ENCODE assay signal across 24 cellular contexts in genomic region chr4:158219623-158220022, GRCh38. TPM values are rescaled to one million over a fixed set of nuclear protein-coding genes. Genes with fewer than 3 reads are reported as not detected.
"Had no signal": no experiment of that assay in that cellular context is flagged by ENCODE, and none has a peak within 500 bp of the region (broad histone marks: within the 10 kb centered on the region; RNA-seq: fewer than 3 reads in every experiment).

No MANE protein-coding gene starts in this region.

- ATAC-seq: activated T-cell treated with anti-CD3 and anti-CD28 coated beads, Interleukin-2, amount 50 U/mL, for 4 hours; activated T-helper 17 cell treated with anti-CD3 and anti-CD28 coated beads, Interleukin-2, amount 50 U/mL, for 72 hours; foreskin keratinocyte; mucosa of descending colon; natural killer cell treated with Interleukin-12 subunit alpha and Interleukin-12 subunit beta and Interleukin-15 and Interleukin-18, amount 100 ng/mL, for 72 hours; right cardiac atrium had no signal

- H3K27ac ChIP-seq: esophagus muscularis mucosa, foreskin keratinocyte, left ventricle myocardium inferior, thoracic aorta, VCaP had no signal

- H3K9me3 ChIP-seq: esophagus muscularis mucosa, left ventricle myocardium inferior, mucosa of descending colon, thoracic aorta had no signal

- DNase-seq: activated CD4-positive, alpha-beta memory T cell treated with anti-CD3 and anti-CD28 coated beads, Interleukin-2, amount 10 ng/mL, durations not matched to agents 7 days and 5 days; activated CD4-positive, alpha-beta T cell treated with anti-CD3 and anti-CD28 coated beads, Interleukin-2, amount 10 ng/mL, durations not matched to agents 7 days and 5 days; activated CD4-positive, CD25-positive, alpha-beta regulatory T cell treated with anti-CD3 and anti-CD28 coated beads, Interleukin-2, amount 50 U/mL, for 72 hours; activated CD8-positive, alpha-beta memory T cell treated with anti-CD3 and anti-CD28 coated beads, Interleukin-2, amount 50 U/mL, for 48 hours; activated gamma-delta T cell treated with Interleukin-2 at 50 U/mL for 16 hours; activated naive CD4-positive, alpha-beta T cell treated with anti-CD3 and anti-CD28 coated beads, Interleukin-2, amount 50 U/mL, for 16 hours; activated T-cell treated with anti-CD3 and anti-CD28 coated beads, Interleukin-2, amount 50 U/mL, for 4 hours; amniotic stem cell; central memory CD4-positive, alpha-beta T cell; effector CD4-positive, alpha-beta T cell; foreskin keratinocyte; left ventricle myocardium inferior; mucosa of descending colon; posterior cingulate gyrus; right cardiac atrium; stimulated activated CD4-positive, alpha-beta T cell treated with anti-CD3 and anti-CD28 coated beads, Interleukin-2, amount 100 ng/mL, for 48 hours; stimulated activated naive CD4-positive, alpha-beta T cell treated with Interleukin-2 at 50 U/mL for 16 hours; trophoblast cell had no signal

- H3K4me3 ChIP-seq: esophagus muscularis mucosa, left ventricle myocardium inferior, lung, mucosa of descending colon, thoracic aorta had no signal

- H3K36me3 ChIP-seq: thoracic aorta had no signal

- H3K27me3 ChIP-seq: esophagus muscularis mucosa, foreskin keratinocyte had no signal

RNA-seq across cellular contexts. Expression of gene TMEM144, which starts 9.3 kb away (rescaled TPM):
- total RNA-seq: activated CD4-positive, alpha-beta memory T cell treated with anti-CD3 and anti-CD28 coated beads, Interleukin-2, amount 10 ng/mL, durations not matched to agents 7 days and 5 days; activated CD4-positive, alpha-beta T cell treated with anti-CD3 and anti-CD28 coated beads, Interleukin-2, amount 10 ng/mL, durations not matched to agents 7 days and 5 days had no signal

RNA-seq across cellular contexts. Expression of gene GASK1B, which starts 46.8 kb away (rescaled TPM):
- total RNA-seq: activated CD4-positive, alpha-beta memory T cell treated with anti-CD3 and anti-CD28 coated beads, Interleukin-2, amount 10 ng/mL, durations not matched to agents 7 days and 5 days; activated CD4-positive, alpha-beta T cell treated with anti-CD3 and anti-CD28 coated beads, Interleukin-2, amount 10 ng/mL, durations not matched to agents 7 days and 5 days; activated T-helper 17 cell treated with anti-CD3 and anti-CD28 coated beads, Interleukin-2, amount 50 U/mL, for 72 hours; natural killer cell treated with Interleukin-12 subunit alpha and Interleukin-12 subunit beta and Interleukin-15 and Interleukin-18, amount 100 ng/mL, for 72 hours had no signal
